8 cellular contexts compared by ENCODE assay signal in genomic region chr3:128725547-128725931, GRCh38. TPM values are rescaled to one million over a fixed set of nuclear protein-coding genes. Genes with fewer than 3 reads are reported as not detected.
DNase-seq lines count a peak whose midpoint lies in the region; ATAC-seq, FAIRE-seq and TF ChIP-seq lines count a peak whose summit lies in the region.

No MANE protein-coding gene starts in this region.

- H3K4me3 ChIP-seq in heart left ventricle = peak overlapping the region in 9 of 12 donors; percentile 57 to 99 (median 94)
- H3K4me3 ChIP-seq in K562 = peak overlapping the region; percentile 99; the same call in 1 of the 2 replicates

- peaks cover 0 to 5% (median 0%) of the 10 kb centered on the region in 9 donors for H3K27me3 ChIP-seq in heart left ventricle
- no peaks in the 10 kb centered on the region for H3K27me3 ChIP-seq in K562 (ENCODE audit: control insufficient read depth in 2 of 2, insufficient read depth in 2 of 2, low read length in 2 of 2)

- FAIRE-seq in K562 (lab: Jason Lieb, UNC) = no peak

- H3K9ac ChIP-seq in K562 (ENCODE audit: insufficient read depth in 1 of 2, low read depth in 2 of 2, low read length in 2 of 2) = peak overlapping the region; percentile 3 to 91; a peak in 3 of 4 replicates

- no peak for TF ChIP-seq CTCF in heart left ventricle (IDR thresholded peaks at IDR 0.05)
- TF ChIP-seq CTCF in K562 (IDR thresholded peaks at IDR 0.05 in 2 of 3, conservative IDR thresholded peaks at IDR 0.05 in 1 of 3; ENCODE audit: insufficient read depth in 2 of 3, low read depth in 1 of 3, low read length in 3 of 3) = no peak
- TF ChIP-seq CTCF in neural crest cell (conservative IDR thresholded peaks at IDR 0.05) = no peak

- no peak for TF ChIP-seq RAD21 in K562 (CRISPR knock-in tag; conservative IDR thresholded peaks at IDR 0.05 in 1 of 2, IDR thresholded peaks at IDR 0.05 in 1 of 2)

- DNase-seq in heart left ventricle (no peak), left cardiac atrium (no peak), K562 (ENCODE audit: extremely low read depth in 1 of 4, low spot score in 3 of 4) (no peak), neural crest cell (ENCODE audit: low read depth, low spot score) (no peak), NCI-H2029 treated with DMSO at 0.1 percent for 48 hours (lab: John Stamatoyannopoulos, UW) (no peak), NK-92 (lab: John Stamatoyannopoulos, UW; ENCODE audit: unreplicated experiment) (no peak)
- DNase-seq in stimulated activated CD4-positive, alpha-beta T cell treated with anti-CD3 and anti-CD28 coated beads, Interleukin-15, amount 100 ng/mL, for 24 hours = no peak

- intact Hi-C loops in heart left ventricle (cut with DNase I) = loop anchor here in 9 of 10 donors (5.0 to 10.0 kb wide), 8 partner anchors 43 to 77 kb away; no protein-coding TSS in a partner anchor
- intact Hi-C loops in left cardiac atrium (cut with DNase I) = loop anchor here (5.0 to 10.0 kb wide), 2 partner anchors 59 to 72 kb away; no protein-coding TSS in a partner anchor
- intact Hi-C loops in K562 (cut with micrococcal nuclease) = no loop called here

- no peaks in the 10 kb centered on the region for H3K36me3 ChIP-seq in heart left ventricle
- H3K36me3 ChIP-seq in K562 (ENCODE audit: control insufficient read depth, insufficient read depth, low read length) = peaks cover 18% of the 10 kb centered on the region; the same call in 1 of the 3 replicates

- H3K9me3 ChIP-seq in heart left ventricle (no peaks in the 10 kb centered on the region), K562 (replicated peaks; ENCODE audit: control insufficient read depth, insufficient read depth, low read depth, low read length) (no peaks in the 10 kb centered on the region)

- no peaks in the 10 kb centered on the region for H3K36me3 Mint-ChIP-seq in neural crest cell (ENCODE audit: low read depth)

- ATAC-seq in heart left ventricle (no peak), left cardiac atrium (no peak), HG03342 (IDR thresholded peaks at IDR 0.05; ENCODE audit: unreplicated experiment) (peak; percentile 26), K562 (no peak; the same call in 2 of the 3 replicates)

- H3K4me2 ChIP-seq in K562 (ENCODE audit: insufficient read depth, low read length) = peak overlapping the region; percentile 96

- H3K4me3 Mint-ChIP-seq in neural crest cell = peak overlapping the region; percentile 95

- TF ChIP-seq POLR2A in heart left ventricle (IDR thresholded peaks at IDR 0.05) = no peak
- TF ChIP-seq POLR2A in K562 (conservative IDR thresholded peaks at IDR 0.05) = no peak

- in situ Hi-C loops in K562 (cut with MboI) = no loop called here

- H3K27ac Mint-ChIP-seq in neural crest cell (ENCODE audit: unreplicated experiment) = peak overlapping the region; percentile 88

- H3K79me2 ChIP-seq in K562 (ENCODE audit: control insufficient read depth, insufficient read depth, low read length) = peaks cover 51% of the 10 kb centered on the region

- H2AFZ ChIP-seq in K562 (ENCODE audit: low read depth, low read length) = peak overlapping the region; percentile 97

- CTCF ChIA-PET in K562 (lab: Yijun Ruan, JAX; ENCODE audit: low intra/inter-chr PET ratio) = no interaction called here

- H3K4me1 ChIP-seq in heart left ventricle (peaks cover 17 to 44% (median 34%) of the 10 kb centered on the region in 12 donors), K562 (replicated peaks in 1 of 2; ENCODE audit: control insufficient read depth in 2 of 2, insufficient read depth in 2 of 2, low read length in 2 of 2) (peaks cover 25 to 33% of the 10 kb centered on the region in 2 experiments)

- no peaks in the 10 kb centered on the region for H3K9me1 ChIP-seq in K562 (ENCODE audit: control insufficient read depth, insufficient read depth, low read length)

- H4K20me1 ChIP-seq in K562 (replicated peaks; ENCODE audit: control insufficient read depth, insufficient read depth, low read length) = peaks cover 32% of the 10 kb centered on the region

- H3K27ac ChIP-seq in heart left ventricle (peak overlapping the region in 11 of 12 donors; percentile 67 to 98 (median 94)), K562 (ENCODE audit: extremely low read depth, low read depth, low read length) (peak overlapping the region; percentile 92)

- TF ChIP-seq EP300 in K562 (IDR thresholded peaks at IDR 0.05; ENCODE audit: low read length) = no peak

- 74 to 79% (median 76%) methylated on average over 5 of the region's 5 CpGs for WGBS in heart left ventricle, 4 donors
- 12% methylated on average over 5 of the region's 5 CpGs for WGBS in K562 (ENCODE audit: insufficient coverage, low coverage, missing lambda C conversion rate)

- peaks cover 37% of the 10 kb centered on the region for H3K4me1 Mint-ChIP-seq in neural crest cell

- peaks cover 15% of the 10 kb centered on the region for H3K27me3 Mint-ChIP-seq in neural crest cell (ENCODE audit: low read depth)

- POLR2A ChIA-PET in K562 (lab: Yijun Ruan, JAX) = interaction anchor here (1.5 kb wide), 1 partner anchor 11 kb away, joined by 4 read pairs; no protein-coding TSS in a partner anchor

- H3K9me3 Mint-ChIP-seq in neural crest cell = no peaks in the 10 kb centered on the region

- no TSS peak for BruUV-seq in K562 (replicated peaks; lab: Mats Ljungman, UMichigan)

TF ChIP-seq in K562, 482 proteins besides CTCF, POLR2A, EP300 and RAD21 (continues in another document):
- no peak for TF ChIP-seq U2AF1 (optimal IDR thresholded peaks at IDR 0.05; ENCODE audit: low read depth, low read length)
- no peak for TF ChIP-seq CC2D1A (IDR thresholded peaks at IDR 0.05)
- TF ChIP-seq ZFX (CRISPR knock-in tag; IDR thresholded peaks at IDR 0.05) = no peak
- TF ChIP-seq RFX1 (IDR thresholded peaks at IDR 0.05) = no peak
- TF ChIP-seq TCF3 (CRISPR knock-in tag; IDR thresholded peaks at IDR 0.05) = no peak
- TF ChIP-seq PML (IDR thresholded peaks at IDR 0.05; ENCODE audit: low read length) = no peak
- TF ChIP-seq NONO (IDR thresholded peaks at IDR 0.05; ENCODE audit: low read depth in 2 of 2, low read length in 1 of 2) = no peak
- no peak for TF ChIP-seq ZNF212 (CRISPR knock-in tag; IDR thresholded peaks at IDR 0.05)
- no peak for TF ChIP-seq PBX2 (CRISPR knock-in tag; IDR thresholded peaks at IDR 0.05; ENCODE audit: low read depth)
- 0 out of 2 replicates have a peak, but pooled peaks have one; percentile 15 for TF ChIP-seq PBX2 (tag; conservative IDR thresholded peaks at IDR 0.05; ENCODE audit: low read depth)
- TF ChIP-seq GABPB1 (CRISPR knock-in tag; IDR thresholded peaks at IDR 0.05) = no peak
- TF ChIP-seq ZC3H4 (CRISPR knock-in tag; IDR thresholded peaks at IDR 0.05; ENCODE audit: borderline replicate concordance) = no peak
- TF ChIP-seq HBP1 (CRISPR knock-in tag; IDR thresholded peaks at IDR 0.05) = no peak

RNA-seq across cellular contexts. Expression of gene RAB7A, which starts 0.4 kb away (rescaled TPM):
- total RNA-seq in heart left ventricle (100 to 1,000 TPM; 143 to 343 (median 257) TPM), left cardiac atrium (100 to 1,000 TPM; 204 to 255 TPM), K562 (2014; rRNA removed) (35.7 and 46.8 TPM in 2 replicates), K562 (2014; rRNA removed; fragmentation: Illumina TruSeq; extraction: Trizol) (58.7 and 61.4 TPM in 2 replicates), K562 (2015; rRNA removed; fragmentation: Illumina TruSeq; extraction: Trizol) (72.8 and 74.4 TPM in 2 replicates), K562 (2021) (131 and 140 TPM in 2 replicates), neural crest cell (148 and 149 TPM in 2 replicates)
- polyA plus RNA-seq in heart left ventricle (100 to 1,000 TPM; 180 to 244 TPM), K562 (2011; rRNA removed) (151 and 204 TPM in 2 replicates), K562 (2014; fragmentation: Illumina TruSeq; extraction: Trizol) (169 and 200 TPM in 2 replicates), K562 (2014; fragmentation: Nextera tagmentation; extraction: Ambion mirVana) (10 to 100 TPM; 30.9 to 36.1 TPM), K562 (2014; rRNA removed) (131 and 138 TPM in 2 replicates)
- total RNA-seq in K562 (2011; cell fraction: chromatin; rRNA removed; ENCODE audit: low replicate concordance) = 37.7 and 69.3 TPM in 2 replicates
- 15.8 and 20.3 TPM in 2 replicates for total RNA-seq in K562 (2011; cell fraction: nucleolus; rRNA removed)
- 35.5 and 61.5 TPM in 2 replicates for total RNA-seq in K562 (2011; cell fraction: nucleoplasm; rRNA removed)
- 130 and 165 TPM in 2 replicates for polyA plus RNA-seq in K562 (2011; cell fraction: cytosol; rRNA removed)
- polyA plus RNA-seq in K562 (2011; cell fraction: nucleus; rRNA removed) = 24.8 and 31.5 TPM in 2 replicates
- 140 and 180 TPM in 2 replicates for polyA plus RNA-seq in K562 (2012)
- polyA minus RNA-seq in K562 (2011; rRNA and poly(A)+ RNA removed) = 94.5 and 123 TPM in 2 replicates
- polyA minus RNA-seq in K562 (2011; cell fraction: cytosol; rRNA and poly(A)+ RNA removed) = 78.5 and 84.5 TPM in 2 replicates
- polyA minus RNA-seq in K562 (2011; cell fraction: nucleus; rRNA and poly(A)+ RNA removed) = 9.7 and 13.7 TPM in 2 replicates
